ENCODE assay signal across 9 cellular contexts in the genomic region with DNA sequence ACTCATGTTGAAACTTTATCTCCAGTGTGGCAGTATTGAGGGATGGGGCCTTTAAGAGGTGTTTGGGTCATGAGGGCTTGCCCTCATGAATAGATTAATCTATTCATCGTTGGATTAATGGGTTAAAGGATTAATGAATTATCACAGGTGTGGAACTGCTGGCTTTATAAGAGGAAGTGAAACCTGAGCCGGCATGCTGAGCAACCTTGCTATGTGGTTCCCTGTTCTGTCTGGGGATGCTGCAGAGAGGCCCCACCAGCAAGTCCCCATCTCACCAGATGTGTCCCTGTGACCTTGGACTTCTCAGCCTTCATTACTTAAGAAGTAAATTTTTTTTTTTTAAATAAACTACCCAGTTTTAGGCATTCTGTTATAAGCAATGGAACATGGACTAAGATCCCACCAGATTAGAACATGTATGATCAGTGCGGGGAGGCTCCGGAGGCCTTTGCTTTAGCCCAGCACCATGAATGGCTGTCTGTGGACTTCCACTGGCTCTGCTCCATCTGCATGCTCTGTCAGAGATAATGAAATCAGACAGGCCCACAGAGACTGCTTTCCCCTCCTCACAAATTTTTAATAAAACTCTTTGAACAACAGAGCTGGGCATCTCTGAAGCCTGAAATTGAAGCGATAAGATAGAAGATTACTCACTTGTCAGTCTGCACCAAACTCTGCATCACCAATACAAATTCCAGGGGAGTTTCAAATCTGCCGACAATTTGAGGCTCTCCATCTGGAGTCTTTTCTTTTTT.
A peak's percentile ranks its signal among the peaks of the same experiment; 100 is the strongest.
DNase-seq lines count a peak whose midpoint lies in the region; ATAC-seq and TF ChIP-seq lines count a peak whose summit lies in the region.
"Had no signal": no experiment of that assay in that cellular context is flagged by ENCODE, and none has a peak within 500 bp of the region (broad histone marks: within the 10 kb centered on the region; RNA-seq: fewer than 3 reads in every experiment).

No MANE protein-coding gene starts in this region.

- no peaks in the 10 kb centered on the region for H3K27me3 Mint-ChIP-seq in chondrocyte (ENCODE audit: low read depth)

- no peak overlapping the region for H3K4me3 Mint-ChIP-seq in chondrocyte (ENCODE audit: unreplicated experiment)

- DNase-seq in NCI-H2107 treated with DMSO at 0.1 percent for 48 hours (lab: John Stamatoyannopoulos, UW; ENCODE audit: unreplicated experiment) (peak; percentile 27), NCI-H2107 (lab: John Stamatoyannopoulos, UW) (no peak), retina (peak; percentile 76), chondrocyte (ENCODE audit: low spot score) (no peak), NCI-H1092 treated with DMSO at 0.1 percent for 48 hours (lab: John Stamatoyannopoulos, UW) (no peak), mesenteric fat pad (ENCODE audit: low spot score) (no peak)
- DNase-seq: NCI-H1417 treated with DMSO at 0.1 percent for 48 hours had no signal

- H3K36me3 Mint-ChIP-seq in chondrocyte (ENCODE audit: low read depth): no peaks in the 10 kb centered on the region

- ATAC-seq in HG02642 (IDR thresholded peaks at IDR 0.05; ENCODE audit: poor library complexity, unreplicated experiment): peak; percentile 97
- ATAC-seq in HG03575 (IDR thresholded peaks at IDR 0.05; ENCODE audit: extremely low read depth, insufficient number of reproducible peaks, low FRiP score, unreplicated experiment): peak; percentile 99

- no peak for TF ChIP-seq CTCF in chondrocyte (IDR thresholded peaks at IDR 0.05)

- no peaks in the 10 kb centered on the region for H3K9me3 Mint-ChIP-seq in chondrocyte (ENCODE audit: low read depth)

- no peak overlapping the region for H3K27ac Mint-ChIP-seq in chondrocyte (ENCODE audit: unreplicated experiment)

- no peaks in the 10 kb centered on the region for H3K4me1 Mint-ChIP-seq in chondrocyte (ENCODE audit: low read depth)

Comparison
In these comparisons a context has a peak if more than half of its experiments do, and no peak if none do; other contexts are left out.
1. DNase-seq: peak in NCI-H2107 treated with DMSO at 0.1 percent for 48 hours (single experiment) and retina (single experiment); none in NCI-H2107 (single experiment), chondrocyte (single experiment), NCI-H1092 treated with DMSO at 0.1 percent for 48 hours (single experiment) and mesenteric fat pad (single experiment).